16 cellular contexts compared by ENCODE assay signal in genomic region chr6:157216570-157216969, GRCh38.
A peak's percentile ranks its signal among the peaks of the same experiment; 100 is the strongest.
DNase-seq lines count a peak whose midpoint lies in the region; ATAC-seq, FAIRE-seq and TF ChIP-seq lines count a peak whose summit lies in the region.
"Had no signal": no experiment of that assay in that cellular context is flagged by ENCODE, and none has a peak within 500 bp of the region (broad histone marks: within the 10 kb centered on the region; RNA-seq: fewer than 3 reads in every experiment).

No MANE protein-coding gene starts in this region.

- peak overlapping the region; percentile 31 for H3K4me3 Mint-ChIP-seq in activated T-helper 17 cell treated with anti-CD3 and anti-CD28 coated beads, Interleukin-2, amount 50 U/mL, for 72 hours
- peak overlapping the region; percentile 61 for H3K4me3 Mint-ChIP-seq in neural crest cell

- intact Hi-C loops in HepG2 (cut with micrococcal nuclease; ENCODE audit: unreplicated experiment) = no loop called here
- intact Hi-C loops in right lobe of liver (cut with DNase I) = no loop called here

- no peaks in the 10 kb centered on the region for H3K27me3 Mint-ChIP-seq in activated T-helper 17 cell treated with anti-CD3 and anti-CD28 coated beads, Interleukin-2, amount 50 U/mL, for 72 hours
- peaks cover 7% of the 10 kb centered on the region for H3K27me3 Mint-ChIP-seq in neural crest cell (ENCODE audit: low read depth)

- peaks cover 1 to 19% of the 10 kb centered on the region in 2 experiments; a peak in 3 of 5 replicates for H3K27me3 ChIP-seq in HepG2 (ENCODE audit: control insufficient read depth in 1 of 2, insufficient read depth in 2 of 2, low read length in 2 of 2)
- no peaks in the 10 kb centered on the region for H3K27me3 ChIP-seq in right lobe of liver

- no peak for ATAC-seq in HepG2
- no peak for ATAC-seq in right lobe of liver
- peak; percentile 61 for ATAC-seq in activated T-helper 17 cell treated with anti-CD3 and anti-CD28 coated beads, Interleukin-2, amount 50 U/mL, for 72 hours (replicated peaks)
- ATAC-seq: Right ventricle myocardium inferior had no signal

- POLR2A ChIA-PET in HepG2 (lab: Yijun Ruan, JAX) = no interaction called here

- H3K4me1 Mint-ChIP-seq in activated T-helper 17 cell treated with anti-CD3 and anti-CD28 coated beads, Interleukin-2, amount 50 U/mL, for 72 hours = peaks cover 13% of the 10 kb centered on the region
- peaks cover 12% of the 10 kb centered on the region for H3K4me1 Mint-ChIP-seq in neural crest cell

- in situ Hi-C loops in HepG2 (cut with HindIII; ENCODE audit: extremely low pct_ligation_motif_present, low pct_unique_long_range_greater_than_20kb) = no loop called here

- H3K36me3 ChIP-seq in HepG2 (replicated peaks in 1 of 2; ENCODE audit: control insufficient read depth in 1 of 2, insufficient read depth in 2 of 2, low read length in 2 of 2) (no peaks in the 10 kb centered on the region), right lobe of liver (no peaks in the 10 kb centered on the region)

- BruUV-seq in HepG2 (replicated peaks; lab: Mats Ljungman, UMichigan) = no TSS peak

- TF ChIP-seq POLR2A in HepG2 (IDR thresholded peaks at IDR 0.05; ENCODE audit: insufficient read depth in 1 of 2, low read depth in 2 of 2, low read length in 2 of 2) (no peak), right lobe of liver (IDR thresholded peaks at IDR 0.05) (no peak)

- H3K4me1 ChIP-seq in HepG2 (ENCODE audit: insufficient read depth, low read length) (peaks cover 21% of the 10 kb centered on the region), right lobe of liver (no peaks in the 10 kb centered on the region)

- no peaks in the 10 kb centered on the region for H3K9me3 ChIP-seq in HepG2 (ENCODE audit: low read length)
- H3K9me3 ChIP-seq in right lobe of liver = no peaks in the 10 kb centered on the region
- H3K9me3 ChIP-seq: Caco-2 had no signal

- peak overlapping the region; percentile 86 for H3K27ac Mint-ChIP-seq in activated T-helper 17 cell treated with anti-CD3 and anti-CD28 coated beads, Interleukin-2, amount 50 U/mL, for 72 hours
- peak overlapping the region; percentile 13 for H3K27ac Mint-ChIP-seq in neural crest cell (ENCODE audit: unreplicated experiment)

- DNase-seq in HepG2 (ENCODE audit: low spot score) = no peak
- DNase-seq in right lobe of liver = no peak
- DNase-seq in neural crest cell (ENCODE audit: low read depth, low spot score) = no peak
- DNase-seq in ureter (ENCODE audit: low spot score) = peak; percentile 32
- DNase-seq in COLO829 (ENCODE audit: low spot score) = no peak
- DNase-seq in NCI-H1105 treated with DMSO at 0.1 percent for 48 hours (lab: John Stamatoyannopoulos, UW) = no peak
- DNase-seq: Caco-2, DMS53, KBM-7, NCI-H1092, NCI-H345, NCI-H69 had no signal

- no peak overlapping the region for H3K4me2 ChIP-seq in HepG2 (ENCODE audit: low read depth, low read length)

- no peak for TF ChIP-seq RAD21 in HepG2 (CRISPR knock-in tag; IDR thresholded peaks at IDR 0.05)

- TF ChIP-seq EP300 in HepG2 (IDR thresholded peaks at IDR 0.05; ENCODE audit: low read depth in 2 of 2, low read length in 2 of 2) = no peak
- TF ChIP-seq EP300 in HepG2 (CRISPR knock-in tag; IDR thresholded peaks at IDR 0.05; ENCODE audit: borderline replicate concordance) = no peak

- H4K20me1 ChIP-seq in HepG2 (ENCODE audit: insufficient read depth, low read length) = no peaks in the 10 kb centered on the region

- H3K27ac ChIP-seq in HepG2 (ENCODE audit: extremely low read length, insufficient read depth, low read length) (no peak overlapping the region), right lobe of liver (no peak overlapping the region)

- WGBS in HepG2 (ENCODE audit: low lambda C conversion rate) = 23% methylated on average over 5 of the region's 5 CpGs
- 61% methylated on average over 5 of the region's 5 CpGs for WGBS in right lobe of liver (ENCODE audit: insufficient coverage, low coverage, low lambda C conversion rate, missing lambda C conversion rate)

- H3K36me3 Mint-ChIP-seq in activated T-helper 17 cell treated with anti-CD3 and anti-CD28 coated beads, Interleukin-2, amount 50 U/mL, for 72 hours (ENCODE audit: low read depth) = no peaks in the 10 kb centered on the region
- peaks cover 5% of the 10 kb centered on the region for H3K36me3 Mint-ChIP-seq in neural crest cell (ENCODE audit: low read depth)

- TF ChIP-seq CTCF in HepG2 (CRISPR knock-in tag; IDR thresholded peaks at IDR 0.05) (no peak), right lobe of liver (IDR thresholded peaks at IDR 0.05) (no peak), neural crest cell (conservative IDR thresholded peaks at IDR 0.05) (no peak)

- H3K9me3 Mint-ChIP-seq in activated T-helper 17 cell treated with anti-CD3 and anti-CD28 coated beads, Interleukin-2, amount 50 U/mL, for 72 hours = no peaks in the 10 kb centered on the region
- no peaks in the 10 kb centered on the region for H3K9me3 Mint-ChIP-seq in neural crest cell

- no peak overlapping the region for H3K9ac ChIP-seq in HepG2 (ENCODE audit: insufficient read depth, low read depth, low read length)

- CTCF ChIA-PET in HepG2 (lab: Yijun Ruan, JAX; ENCODE audit: low intra/inter-chr PET ratio, low total read pairs) = no interaction called here

- H2AFZ ChIP-seq in HepG2 (ENCODE audit: low read length) = no peak overlapping the region

- no peak overlapping the region for H3K4me3 ChIP-seq in HepG2 (replicated peaks in 1 of 3; ENCODE audit: insufficient read depth in 1 of 3, low read depth in 2 of 3, low read length in 3 of 3)
- no peak overlapping the region for H3K4me3 ChIP-seq in right lobe of liver

- FAIRE-seq in HepG2 (lab: Jason Lieb, UNC) = no peak
- FAIRE-seq: H54, HTR-8/SVneo had no signal

- no peaks in the 10 kb centered on the region for H3K79me2 ChIP-seq in HepG2 (ENCODE audit: insufficient read depth, low read length)

TF ChIP-seq in HepG2, 621 proteins besides CTCF, POLR2A, EP300 and RAD21:
- TF ChIP-seq, protein P1, sequence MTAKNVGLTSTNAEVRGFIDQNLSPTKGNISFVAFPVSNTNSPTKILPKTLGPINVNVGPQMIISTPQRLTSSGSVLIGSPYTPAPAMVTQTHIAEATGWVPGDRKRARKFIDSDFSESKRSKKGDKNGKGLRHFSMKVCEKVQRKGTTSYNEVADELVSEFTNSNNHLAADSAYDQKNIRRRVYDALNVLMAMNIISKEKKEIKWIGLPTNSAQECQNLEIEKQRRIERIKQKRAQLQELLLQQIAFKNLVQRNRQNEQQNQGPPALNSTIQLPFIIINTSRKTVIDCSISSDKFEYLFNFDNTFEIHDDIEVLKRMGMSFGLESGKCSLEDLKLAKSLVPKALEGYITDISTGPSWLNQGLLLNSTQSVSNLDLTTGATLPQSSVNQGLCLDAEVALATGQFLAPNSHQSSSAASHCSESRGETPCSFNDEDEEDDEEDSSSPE (CRISPR knock-in tag; IDR thresholded peaks at IDR 0.05) = no peak
- peak; percentile 19 for TF ChIP-seq ZFP36 (IDR thresholded peaks at IDR 0.05; ENCODE audit: borderline replicate concordance, low read depth, low read length, partially characterized antibody)
